Comparison of ENCODE assay signal across 12 cellular contexts in the genomic region with DNA sequence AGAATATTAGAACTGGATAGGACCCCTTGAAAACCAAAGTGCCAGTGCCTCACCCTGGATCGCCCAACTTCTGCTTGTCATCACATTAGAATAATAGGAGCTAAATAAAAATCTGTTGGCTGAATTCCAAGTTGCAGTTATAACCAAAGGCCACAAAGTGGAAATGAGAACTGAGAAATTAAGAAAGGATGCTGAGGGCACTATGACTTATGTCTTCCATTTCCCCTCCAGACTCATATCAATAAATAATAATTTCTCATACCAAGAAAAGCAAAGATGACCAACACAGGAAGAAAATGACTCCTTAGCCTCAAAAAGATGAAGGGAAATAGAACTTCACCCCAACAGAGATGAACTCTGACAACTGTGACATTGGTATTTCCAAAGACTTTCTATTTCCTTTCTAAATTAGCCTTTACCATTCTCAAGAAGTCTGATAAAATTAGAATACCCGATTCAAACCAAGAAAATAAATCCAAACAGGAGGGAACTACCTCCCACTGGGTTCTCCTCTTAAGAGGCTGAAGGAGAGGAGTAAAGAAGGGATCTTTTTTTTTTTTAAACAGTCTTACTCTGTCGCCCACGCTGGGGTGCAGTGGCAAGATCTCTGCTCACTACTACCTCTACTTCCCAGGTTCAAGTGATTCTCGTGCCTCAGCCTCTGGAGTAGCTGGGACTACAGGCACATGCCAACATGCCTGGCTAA. TPM values are rescaled to one million over a fixed set of nuclear protein-coding genes. Genes with fewer than 3 reads are reported as not detected.
DNase-seq lines count a peak whose midpoint lies in the region; ATAC-seq and TF ChIP-seq lines count a peak whose summit lies in the region.
"Had no signal": no experiment of that assay in that cellular context is flagged by ENCODE, and none has a peak within 500 bp of the region (broad histone marks: within the 10 kb centered on the region; RNA-seq: fewer than 3 reads in every experiment).

No MANE protein-coding gene starts in this region.

- in situ Hi-C loops in GM13977 (cut with MboI; ENCODE audit: low pct_unique_long_range_greater_than_20kb, low sequenced_read_pairs, unreplicated experiment): no loop called here

- H3K4me3 ChIP-seq in lower leg skin (ENCODE audit: low read depth, poor library complexity, severe bottlenecking): no peak overlapping the region
- H3K4me3 ChIP-seq: tibial nerve had no signal

- peak overlapping the region; percentile 66 for H3K27ac Mint-ChIP-seq in activated naive CD8-positive, alpha-beta T cell
- H3K27ac Mint-ChIP-seq: naive thymus-derived CD4-positive, alpha-beta T cell had no signal

- intact Hi-C loops in lower leg skin (cut with DNase I; ENCODE audit: low total_unique reads): no loop called here

- no peak for TF ChIP-seq POLR2A in lower leg skin (IDR thresholded peaks at IDR 0.05)

- DNase-seq in GM13977 (ENCODE audit: low spot score) (peak; percentile 20), NCI-H345 treated with DMSO at 0.1 percent for 48 hours (lab: John Stamatoyannopoulos, UW; ENCODE audit: unreplicated experiment) (no peak), DMS153 (lab: John Stamatoyannopoulos, UW) (no peak), lower leg skin (ENCODE audit: low spot score in 2 of 2) (no peak), NCI-H2029 treated with DMSO at 0.1 percent for 48 hours (lab: John Stamatoyannopoulos, UW) (no peak)
- DNase-seq: hypothalamus; naive thymus-derived CD4-positive, alpha-beta T cell had no signal

- H3K4me1 Mint-ChIP-seq in activated naive CD8-positive, alpha-beta T cell (ENCODE audit: low read depth): peaks cover 14% of the 10 kb centered on the region

- H3K27me3 Mint-ChIP-seq in activated naive CD8-positive, alpha-beta T cell: no peaks in the 10 kb centered on the region

- ATAC-seq in GM19463 (IDR thresholded peaks at IDR 0.05; ENCODE audit: unreplicated experiment) (peak; percentile 81), HG03439 (IDR thresholded peaks at IDR 0.05; ENCODE audit: unreplicated experiment) (peak; percentile 54)
- ATAC-seq: naive thymus-derived CD4-positive, alpha-beta T cell had no signal

- H3K4me3 Mint-ChIP-seq in activated naive CD8-positive, alpha-beta T cell: peak overlapping the region; percentile 32
- H3K4me3 Mint-ChIP-seq: naive thymus-derived CD4-positive, alpha-beta T cell had no signal

- WGBS in lower leg skin, 2 donors: 69 to 73% methylated on average over 5 of the region's 5 CpGs

- H3K36me3 Mint-ChIP-seq in activated naive CD8-positive, alpha-beta T cell: peaks cover 14% of the 10 kb centered on the region

- no peak for TF ChIP-seq CTCF in GM13977 (IDR thresholded peaks at IDR 0.05; ENCODE audit: extremely low read depth, insufficient read depth, missing control alignments)
- TF ChIP-seq CTCF in lower leg skin (IDR thresholded peaks at IDR 0.05): no peak

- no peaks in the 10 kb centered on the region for H3K9me3 Mint-ChIP-seq in activated naive CD8-positive, alpha-beta T cell (ENCODE audit: low read depth)
- H3K9me3 Mint-ChIP-seq: naive thymus-derived CD4-positive, alpha-beta T cell had no signal

RNA-seq across cellular contexts. Expression of gene EPG5, which starts 46.5 kb away (rescaled TPM):
- 10 to 100 TPM; 22.5 to 44.0 (median 39.8) TPM for total RNA-seq in lower leg skin

RNA-seq across cellular contexts. Expression of gene PSTPIP2, which starts 58.4 kb away (rescaled TPM):
- 10 to 100 TPM in 3 of 4 donors, 1 to 10 TPM in 1; 9.3 to 12.4 (median 11.1) TPM for total RNA-seq in lower leg skin
- total RNA-seq: H4 had no signal
